ENCODE assay signal across 1 cellular context in the genomic region with DNA sequence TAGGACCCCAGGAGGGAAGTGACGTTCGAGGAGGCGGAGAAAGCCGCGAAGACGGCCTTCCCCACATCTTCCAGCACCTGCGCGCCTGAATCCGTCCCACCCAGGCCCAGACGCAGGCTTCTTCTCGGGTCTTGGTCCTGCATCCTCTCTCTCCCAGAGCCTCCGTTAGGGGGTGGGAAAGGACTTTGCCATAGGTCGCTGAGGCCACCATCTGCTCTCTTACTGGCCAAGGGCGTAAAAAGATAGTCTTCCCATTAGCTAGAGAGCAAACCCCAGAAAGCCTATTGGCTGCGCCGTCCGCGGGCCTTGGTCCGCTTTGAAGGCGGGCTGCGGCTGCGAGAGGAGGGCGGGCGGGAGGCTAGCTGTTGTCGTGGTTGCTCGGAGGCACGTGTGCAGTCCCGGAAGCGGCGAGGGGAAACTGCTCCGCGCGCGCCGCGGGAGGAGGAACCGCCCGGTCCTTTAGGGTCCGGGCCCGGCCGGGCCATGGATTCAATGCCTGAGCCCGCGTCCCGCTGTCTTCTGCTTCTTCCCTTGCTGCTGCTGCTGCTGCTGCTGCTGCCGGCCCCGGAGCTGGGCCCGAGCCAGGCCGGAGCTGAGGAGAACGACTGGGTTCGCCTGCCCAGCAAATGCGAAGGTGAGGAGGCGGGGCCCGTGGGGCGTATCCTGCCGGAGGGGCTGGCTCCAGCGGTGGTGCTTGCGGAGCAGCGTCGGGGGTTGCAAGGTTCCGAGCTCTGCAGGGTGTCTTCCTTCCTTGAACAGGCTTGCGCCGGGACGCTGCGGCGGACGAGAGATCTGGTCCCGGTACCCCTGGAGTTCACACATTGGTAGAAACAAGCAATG.
A peak's percentile ranks its signal among the peaks of the same experiment; 100 is the strongest.
TF ChIP-seq lines count a peak whose summit lies in the region.

A gene (plus strand): TSS at position 393 of the 840 bp plus-strand sequence. CDS start 91 bp downstream, at position 484.

TF ChIP-seq in HepG2, 621 proteins besides CTCF, POLR2A, EP300 and RAD21 (continued from another document and continues in another):
- TF ChIP-seq, protein P1, sequence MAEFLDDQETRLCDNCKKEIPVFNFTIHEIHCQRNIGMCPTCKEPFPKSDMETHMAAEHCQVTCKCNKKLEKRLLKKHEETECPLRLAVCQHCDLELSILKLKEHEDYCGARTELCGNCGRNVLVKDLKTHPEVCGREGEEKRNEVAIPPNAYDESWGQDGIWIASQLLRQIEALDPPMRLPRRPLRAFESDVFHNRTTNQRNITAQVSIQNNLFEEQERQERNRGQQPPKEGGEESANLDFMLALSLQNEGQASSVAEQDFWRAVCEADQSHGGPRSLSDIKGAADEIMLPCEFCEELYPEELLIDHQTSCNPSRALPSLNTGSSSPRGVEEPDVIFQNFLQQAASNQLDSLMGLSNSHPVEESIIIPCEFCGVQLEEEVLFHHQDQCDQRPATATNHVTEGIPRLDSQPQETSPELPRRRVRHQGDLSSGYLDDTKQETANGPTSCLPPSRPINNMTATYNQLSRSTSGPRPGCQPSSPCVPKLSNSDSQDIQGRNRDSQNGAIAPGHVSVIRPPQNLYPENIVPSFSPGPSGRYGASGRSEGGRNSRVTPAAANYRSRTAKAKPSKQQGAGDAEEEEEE (CRISPR knock-in tag; IDR thresholded peaks at IDR 0.05; ENCODE audit: borderline replicate concordance), result peak; percentile 61; the same call in 1 of the 2 replicates
- TF ChIP-seq HOXA7 (CRISPR knock-in tag; IDR thresholded peaks at IDR 0.05) (peak; percentile 98), RBAK (CRISPR knock-in tag; IDR thresholded peaks at IDR 0.05) (no peak), NR1H2 (CRISPR knock-in tag; IDR thresholded peaks at IDR 0.05; ENCODE audit: borderline replicate concordance, low read depth) (no peak), DPF2 (CRISPR knock-in tag; IDR thresholded peaks at IDR 0.05; ENCODE audit: borderline replicate concordance, low read depth) (no peak; the same call in 1 of the 2 replicates), SP1 (IDR thresholded peaks at IDR 0.05) (no peak), SP1 (CRISPR knock-in tag; IDR thresholded peaks at IDR 0.05) (peak; percentile 72), ZNF121 (CRISPR knock-in tag; IDR thresholded peaks at IDR 0.05) (0 out of 2 replicates have a peak, but pooled peaks have one; percentile 47), HMG20B (CRISPR knock-in tag; conservative IDR thresholded peaks at IDR 0.05) (peak; percentile 41; the same call in 1 of the 2 replicates), MAFF (IDR thresholded peaks at IDR 0.05; ENCODE audit: low read depth, low read length) (no peak), PRMT3 (CRISPR knock-in tag; IDR thresholded peaks at IDR 0.05; ENCODE audit: borderline replicate concordance, low read depth) (peak; percentile 99; the same call in 1 of the 2 replicates), MAZ (IDR thresholded peaks at IDR 0.05; ENCODE audit: borderline replicate concordance, low read depth, low read length) (peak; percentile 46; the same call in 1 of the 2 replicates), MAZ (CRISPR knock-in tag; IDR thresholded peaks at IDR 0.05; ENCODE audit: low read depth) (peak; percentile 93), GPN1 (CRISPR knock-in tag; IDR thresholded peaks at IDR 0.05; ENCODE audit: borderline replicate concordance) (no peak), MED1 (CRISPR knock-in tag; IDR thresholded peaks at IDR 0.05) (peak; percentile 71), ZNF605 (CRISPR knock-in tag; IDR thresholded peaks at IDR 0.05) (peak; percentile 99), SNAPC2 (CRISPR knock-in tag; IDR thresholded peaks at IDR 0.05) (peak; percentile 99), ZNF557 (CRISPR knock-in tag; IDR thresholded peaks at IDR 0.05) (peak; percentile 83; the same call in 1 of the 2 replicates), GZF1 (CRISPR knock-in tag; IDR thresholded peaks at IDR 0.05) (peak; percentile 79; the same call in 1 of the 2 replicates), ZNF496 (CRISPR knock-in tag; IDR thresholded peaks at IDR 0.05; ENCODE audit: insufficient replicate concordance) (no peak), ZNF431 (CRISPR knock-in tag; IDR thresholded peaks at IDR 0.05; ENCODE audit: borderline replicate concordance, low read depth) (peak; percentile 96; the same call in 1 of the 2 replicates), RXRA (CRISPR knock-in tag; IDR thresholded peaks at IDR 0.05) (peak; percentile 88), MAF1 (CRISPR knock-in tag; IDR thresholded peaks at IDR 0.05; ENCODE audit: borderline replicate concordance) (peak; percentile 80; the same call in 1 of the 2 replicates), ELF3 (CRISPR knock-in tag; IDR thresholded peaks at IDR 0.05) (peak; percentile 97), ZNF75D (CRISPR knock-in tag; IDR thresholded peaks at IDR 0.05; ENCODE audit: borderline replicate concordance) (peak; percentile 82; the same call in 1 of the 2 replicates), ZNF567 (CRISPR knock-in tag; IDR thresholded peaks at IDR 0.05; ENCODE audit: borderline replicate concordance) (peak; percentile 99; the same call in 1 of the 2 replicates), YEATS4 (CRISPR knock-in tag; IDR thresholded peaks at IDR 0.05; ENCODE audit: borderline replicate concordance) (peak; percentile 97), SNRNP70 (IDR thresholded peaks at IDR 0.05; ENCODE audit: low read depth, low read length) (no peak), ZNF775 (CRISPR knock-in tag; IDR thresholded peaks at IDR 0.05; ENCODE audit: borderline replicate concordance) (peak; percentile 89; the same call in 1 of the 2 replicates), ZNF850 (CRISPR knock-in tag; conservative IDR thresholded peaks at IDR 0.05) (peak; percentile 76; the same call in 1 of the 2 replicates), ZFP36L1 (CRISPR knock-in tag; IDR thresholded peaks at IDR 0.05) (peak; percentile 100), RELA (CRISPR knock-in tag; IDR thresholded peaks at IDR 0.05) (peak; percentile 69), ZNF703 (CRISPR knock-in tag; IDR thresholded peaks at IDR 0.05; ENCODE audit: borderline replicate concordance) (peak; percentile 97), ZNF879 (CRISPR knock-in tag; IDR thresholded peaks at IDR 0.05) (peak; percentile 99), CBX2 (IDR thresholded peaks at IDR 0.05; ENCODE audit: low read depth, low read length) (no peak), CBX2 (CRISPR knock-in tag; IDR thresholded peaks at IDR 0.05; ENCODE audit: low read depth) (peak; percentile 23; the same call in 1 of the 2 replicates), NCOA1 (CRISPR knock-in tag; IDR thresholded peaks at IDR 0.05) (peak; percentile 95), ZNF263 (CRISPR knock-in tag; IDR thresholded peaks at IDR 0.05) (0 out of 2 replicates have a peak, but pooled peaks have one; percentile 59), RBM22 (optimal IDR thresholded peaks at IDR 0.05; ENCODE audit: low read length) (no peak), NCOA5 (CRISPR knock-in tag; IDR thresholded peaks at IDR 0.05) (no peak), SOX5 (CRISPR knock-in tag; IDR thresholded peaks at IDR 0.05; ENCODE audit: borderline replicate concordance) (peak; percentile 74), ZNF878 (CRISPR knock-in tag; IDR thresholded peaks at IDR 0.05) (peak; percentile 100)
- TF ChIP-seq, protein P2, sequence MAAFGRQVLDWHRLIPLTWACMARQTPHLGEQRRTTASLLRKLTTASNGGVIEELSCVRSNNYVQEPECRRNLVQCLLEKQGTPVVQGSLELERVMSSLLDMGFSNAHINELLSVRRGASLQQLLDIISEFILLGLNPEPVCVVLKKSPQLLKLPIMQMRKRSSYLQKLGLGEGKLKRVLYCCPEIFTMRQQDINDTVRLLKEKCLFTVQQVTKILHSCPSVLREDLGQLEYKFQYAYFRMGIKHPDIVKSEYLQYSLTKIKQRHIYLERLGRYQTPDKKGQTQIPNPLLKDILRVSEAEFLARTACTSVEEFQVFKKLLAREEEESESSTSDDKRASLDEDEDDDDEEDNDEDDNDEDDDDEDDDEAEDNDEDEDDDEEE (CRISPR knock-in tag; IDR thresholded peaks at IDR 0.05), result peak; percentile 80; the same call in 1 of the 2 replicates
- TF ChIP-seq, protein P3, sequence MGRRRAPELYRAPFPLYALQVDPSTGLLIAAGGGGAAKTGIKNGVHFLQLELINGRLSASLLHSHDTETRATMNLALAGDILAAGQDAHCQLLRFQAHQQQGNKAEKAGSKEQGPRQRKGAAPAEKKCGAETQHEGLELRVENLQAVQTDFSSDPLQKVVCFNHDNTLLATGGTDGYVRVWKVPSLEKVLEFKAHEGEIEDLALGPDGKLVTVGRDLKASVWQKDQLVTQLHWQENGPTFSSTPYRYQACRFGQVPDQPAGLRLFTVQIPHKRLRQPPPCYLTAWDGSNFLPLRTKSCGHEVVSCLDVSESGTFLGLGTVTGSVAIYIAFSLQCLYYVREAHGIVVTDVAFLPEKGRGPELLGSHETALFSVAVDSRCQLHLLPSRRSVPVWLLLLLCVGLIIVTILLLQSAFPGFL (CRISPR knock-in tag; IDR thresholded peaks at IDR 0.05), result 0 out of 2 replicates have a peak, but pooled peaks have one; percentile 34
- TF ChIP-seq, protein P4, sequence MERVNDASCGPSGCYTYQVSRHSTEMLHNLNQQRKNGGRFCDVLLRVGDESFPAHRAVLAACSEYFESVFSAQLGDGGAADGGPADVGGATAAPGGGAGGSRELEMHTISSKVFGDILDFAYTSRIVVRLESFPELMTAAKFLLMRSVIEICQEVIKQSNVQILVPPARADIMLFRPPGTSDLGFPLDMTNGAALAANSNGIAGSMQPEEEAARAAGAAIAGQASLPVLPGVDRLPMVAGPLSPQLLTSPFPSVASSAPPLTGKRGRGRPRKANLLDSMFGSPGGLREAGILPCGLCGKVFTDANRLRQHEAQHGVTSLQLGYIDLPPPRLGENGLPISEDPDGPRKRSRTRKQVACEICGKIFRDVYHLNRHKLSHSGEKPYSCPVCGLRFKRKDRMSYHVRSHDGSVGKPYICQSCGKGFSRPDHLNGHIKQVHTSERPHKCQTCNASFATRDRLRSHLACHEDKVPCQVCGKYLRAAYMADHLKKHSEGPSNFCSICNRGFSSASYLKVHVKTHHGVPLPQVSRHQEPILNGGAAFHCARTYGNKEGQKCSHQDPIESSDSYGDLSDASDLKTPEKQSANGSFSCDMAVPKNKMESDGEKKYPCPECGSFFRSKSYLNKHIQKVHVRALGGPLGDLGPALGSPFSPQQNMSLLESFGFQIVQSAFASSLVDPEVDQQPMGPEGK (CRISPR knock-in tag; IDR thresholded peaks at IDR 0.05), result peak; percentile 73; the same call in 1 of the 2 replicates
- TF ChIP-seq, protein P5, sequence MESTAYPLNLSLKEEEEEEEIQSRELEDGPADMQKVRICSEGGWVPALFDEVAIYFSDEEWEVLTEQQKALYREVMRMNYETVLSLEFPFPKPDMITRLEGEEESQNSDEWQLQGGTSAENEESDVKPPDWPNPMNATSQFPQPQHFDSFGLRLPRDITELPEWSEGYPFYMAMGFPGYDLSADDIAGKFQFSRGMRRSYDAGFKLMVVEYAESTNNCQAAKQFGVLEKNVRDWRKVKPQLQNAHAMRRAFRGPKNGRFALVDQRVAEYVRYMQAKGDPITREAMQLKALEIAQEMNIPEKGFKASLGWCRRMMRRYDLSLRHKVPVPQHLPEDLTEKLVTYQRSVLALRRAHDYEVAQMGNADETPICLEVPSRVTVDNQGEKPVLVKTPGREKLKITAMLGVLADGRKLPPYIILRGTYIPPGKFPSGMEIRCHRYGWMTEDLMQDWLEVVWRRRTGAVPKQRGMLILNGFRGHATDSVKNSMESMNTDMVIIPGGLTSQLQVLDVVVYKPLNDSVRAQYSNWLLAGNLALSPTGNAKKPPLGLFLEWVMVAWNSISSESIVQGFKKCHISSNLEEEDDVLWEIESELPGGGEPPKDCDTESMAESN (CRISPR knock-in tag; conservative IDR thresholded peaks at IDR 0.05), result peak; percentile 99
- TF ChIP-seq, protein P6, sequence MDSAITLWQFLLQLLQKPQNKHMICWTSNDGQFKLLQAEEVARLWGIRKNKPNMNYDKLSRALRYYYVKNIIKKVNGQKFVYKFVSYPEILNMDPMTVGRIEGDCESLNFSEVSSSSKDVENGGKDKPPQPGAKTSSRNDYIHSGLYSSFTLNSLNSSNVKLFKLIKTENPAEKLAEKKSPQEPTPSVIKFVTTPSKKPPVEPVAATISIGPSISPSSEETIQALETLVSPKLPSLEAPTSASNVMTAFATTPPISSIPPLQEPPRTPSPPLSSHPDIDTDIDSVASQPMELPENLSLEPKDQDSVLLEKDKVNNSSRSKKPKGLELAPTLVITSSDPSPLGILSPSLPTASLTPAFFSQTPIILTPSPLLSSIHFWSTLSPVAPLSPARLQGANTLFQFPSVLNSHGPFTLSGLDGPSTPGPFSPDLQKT (CRISPR knock-in tag; IDR thresholded peaks at IDR 0.05; ENCODE audit: borderline replicate concordance), result no peak; the same call in 1 of the 2 replicates
- TF ChIP-seq, protein P7, sequence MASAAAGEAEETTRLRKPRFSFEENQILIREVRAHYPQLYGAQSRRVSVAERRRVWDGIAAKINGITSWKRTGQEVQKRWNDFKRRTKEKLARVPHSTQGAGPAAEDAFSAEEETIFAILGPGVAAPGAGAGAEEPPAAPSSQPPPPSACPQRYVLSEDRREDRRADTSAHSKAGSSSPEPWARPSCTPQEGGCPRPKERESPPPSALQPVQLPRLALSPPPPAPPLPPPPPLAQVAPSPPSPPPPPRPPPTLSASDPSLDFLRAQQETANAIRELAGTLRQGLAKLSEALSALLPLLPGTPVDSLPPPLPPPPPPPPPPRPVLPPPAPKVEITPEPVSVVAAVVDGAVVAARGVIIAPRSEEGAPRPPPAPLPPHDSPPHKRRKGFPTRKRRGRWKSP (CRISPR knock-in tag; IDR thresholded peaks at IDR 0.05), result peak; percentile 97
- TF ChIP-seq, protein P8, sequence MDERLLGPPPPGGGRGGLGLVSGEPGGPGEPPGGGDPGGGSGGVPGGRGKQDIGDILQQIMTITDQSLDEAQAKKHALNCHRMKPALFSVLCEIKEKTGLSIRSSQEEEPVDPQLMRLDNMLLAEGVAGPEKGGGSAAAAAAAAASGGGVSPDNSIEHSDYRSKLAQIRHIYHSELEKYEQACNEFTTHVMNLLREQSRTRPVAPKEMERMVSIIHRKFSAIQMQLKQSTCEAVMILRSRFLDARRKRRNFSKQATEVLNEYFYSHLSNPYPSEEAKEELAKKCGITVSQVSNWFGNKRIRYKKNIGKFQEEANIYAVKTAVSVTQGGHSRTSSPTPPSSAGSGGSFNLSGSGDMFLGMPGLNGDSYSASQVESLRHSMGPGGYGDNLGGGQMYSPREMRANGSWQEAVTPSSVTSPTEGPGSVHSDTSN (CRISPR knock-in tag; IDR thresholded peaks at IDR 0.05), result no peak
- TF ChIP-seq, protein P9, sequence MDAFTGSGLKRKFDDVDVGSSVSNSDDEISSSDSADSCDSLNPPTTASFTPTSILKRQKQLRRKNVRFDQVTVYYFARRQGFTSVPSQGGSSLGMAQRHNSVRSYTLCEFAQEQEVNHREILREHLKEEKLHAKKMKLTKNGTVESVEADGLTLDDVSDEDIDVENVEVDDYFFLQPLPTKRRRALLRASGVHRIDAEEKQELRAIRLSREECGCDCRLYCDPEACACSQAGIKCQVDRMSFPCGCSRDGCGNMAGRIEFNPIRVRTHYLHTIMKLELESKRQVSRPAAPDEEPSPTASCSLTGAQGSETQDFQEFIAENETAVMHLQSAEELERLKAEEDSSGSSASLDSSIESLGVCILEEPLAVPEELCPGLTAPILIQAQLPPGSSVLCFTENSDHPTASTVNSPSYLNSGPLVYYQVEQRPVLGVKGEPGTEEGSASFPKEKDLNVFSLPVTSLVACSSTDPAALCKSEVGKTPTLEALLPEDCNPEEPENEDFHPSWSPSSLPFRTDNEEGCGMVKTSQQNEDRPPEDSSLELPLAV (CRISPR knock-in tag; conservative IDR thresholded peaks at IDR 0.05; ENCODE audit: low read depth), result peak; percentile 95
- TF ChIP-seq, protein P10, sequence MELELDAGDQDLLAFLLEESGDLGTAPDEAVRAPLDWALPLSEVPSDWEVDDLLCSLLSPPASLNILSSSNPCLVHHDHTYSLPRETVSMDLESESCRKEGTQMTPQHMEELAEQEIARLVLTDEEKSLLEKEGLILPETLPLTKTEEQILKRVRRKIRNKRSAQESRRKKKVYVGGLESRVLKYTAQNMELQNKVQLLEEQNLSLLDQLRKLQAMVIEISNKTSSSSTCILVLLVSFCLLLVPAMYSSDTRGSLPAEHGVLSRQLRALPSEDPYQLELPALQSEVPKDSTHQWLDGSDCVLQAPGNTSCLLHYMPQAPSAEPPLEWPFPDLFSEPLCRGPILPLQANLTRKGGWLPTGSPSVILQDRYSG (CRISPR knock-in tag; IDR thresholded peaks at IDR 0.05), result peak; percentile 98
